Comparison of ENCODE assay signal across 5 cellular contexts in genomic region chr2:97620492-97620891, GRCh38. TPM values are rescaled to one million over a fixed set of nuclear protein-coding genes. Genes with fewer than 3 reads are reported as not detected.
DNase-seq lines count a peak whose midpoint lies in the region; ATAC-seq, FAIRE-seq and TF ChIP-seq lines count a peak whose summit lies in the region.
"Not testable (repeated sequence)": the region's sequence is repeated elsewhere in the genome, so short reads cannot be mapped to it uniquely, and the experiment has no call there.

No MANE protein-coding gene starts in this region.

- H3K4me2 ChIP-seq in K562 (ENCODE audit: insufficient read depth, low read length); endothelial cell of umbilical vein (ENCODE audit: insufficient read depth, low read length): not testable (repeated sequence)

- H3K9ac ChIP-seq in K562 (ENCODE audit: insufficient read depth in 1 of 2, low read depth in 2 of 2, low read length in 2 of 2); endothelial cell of umbilical vein (replicated peaks; ENCODE audit: extremely low read depth, insufficient read depth, low read length): not testable (repeated sequence)

- H3K27ac Mint-ChIP-seq in nephron progenitor cell = not testable (repeated sequence)
- peak overlapping the region; percentile 56 for H3K27ac Mint-ChIP-seq in stimulated activated naive CD8-positive, alpha-beta T cell treated with anti-CD3 and anti-CD28 coated beads, Interleukin-15, Interleukin-2, amounts not matched to agents 100 ng/mL and 50 ng/mL, for 24 hours

- H3K9me1 ChIP-seq in K562 (ENCODE audit: control insufficient read depth, insufficient read depth, low read length); endothelial cell of umbilical vein (replicated peaks; ENCODE audit: control insufficient read depth, extremely low read depth, insufficient read depth, low read length): not testable (repeated sequence)

- not testable (repeated sequence) for H4K20me1 ChIP-seq in K562 (replicated peaks; ENCODE audit: control insufficient read depth, insufficient read depth, low read length); endothelial cell of umbilical vein (replicated peaks; ENCODE audit: control insufficient read depth, extremely low read depth, insufficient read depth, low read length)

- not testable (repeated sequence) for H3K9me3 Mint-ChIP-seq in nephron progenitor cell; stimulated activated naive CD8-positive, alpha-beta T cell treated with anti-CD3 and anti-CD28 coated beads, Interleukin-15, Interleukin-2, amounts not matched to agents 100 ng/mL and 50 ng/mL, for 24 hours

- dilution Hi-C loops in endothelial cell of umbilical vein (cut with MboI; ENCODE audit: extremely low pct_ligation_motif_present, low sequenced_read_pairs) = not testable (repeated sequence)

- TF ChIP-seq POLR2A in K562 (conservative IDR thresholded peaks at IDR 0.05); endothelial cell of umbilical vein (IDR thresholded peaks at IDR 0.05; ENCODE audit: low read depth, low read length): not testable (repeated sequence)

- 8% methylated on average over 1 of the region's 1 CpG for WGBS in K562 (ENCODE audit: insufficient coverage, low coverage, missing lambda C conversion rate)

- BruUV-seq in K562 (replicated peaks; lab: Mats Ljungman, UMichigan); endothelial cell of umbilical vein (replicated peaks; lab: Mats Ljungman, UMichigan): not testable (repeated sequence)

- H2AFZ ChIP-seq in K562 (ENCODE audit: low read depth, low read length); endothelial cell of umbilical vein (ENCODE audit: low read depth, low read length): not testable (repeated sequence)

- not testable (repeated sequence) for TF ChIP-seq RAD21 in K562 (CRISPR knock-in tag; conservative IDR thresholded peaks at IDR 0.05 in 1 of 2, IDR thresholded peaks at IDR 0.05 in 1 of 2)

- CTCF ChIA-PET in HEK293 (lab: Yijun Ruan, JAX); K562 (lab: Yijun Ruan, JAX; ENCODE audit: low intra/inter-chr PET ratio); endothelial cell of umbilical vein (lab: Charles Lee): not testable (repeated sequence)

- H3K36me3 Mint-ChIP-seq in nephron progenitor cell (ENCODE audit: low read depth); stimulated activated naive CD8-positive, alpha-beta T cell treated with anti-CD3 and anti-CD28 coated beads, Interleukin-15, Interleukin-2, amounts not matched to agents 100 ng/mL and 50 ng/mL, for 24 hours (ENCODE audit: low read depth): not testable (repeated sequence)

- not testable (repeated sequence) for H3K27ac ChIP-seq in HEK293 (ENCODE audit: extremely low read depth, low read depth, low read length); K562 (ENCODE audit: extremely low read depth, low read depth, low read length); endothelial cell of umbilical vein (ENCODE audit: insufficient read depth, low read depth, low read length)

- intact Hi-C loops in K562 (cut with micrococcal nuclease); endothelial cell of umbilical vein (cut with micrococcal nuclease): not testable (repeated sequence)

- not testable (repeated sequence) for H3K79me2 ChIP-seq in K562 (ENCODE audit: control insufficient read depth, insufficient read depth, low read length); endothelial cell of umbilical vein (ENCODE audit: control insufficient read depth, insufficient read depth, low read length)

- not testable (repeated sequence) for TF ChIP-seq EP300 in K562 (IDR thresholded peaks at IDR 0.05; ENCODE audit: low read length)

- H3K4me1 Mint-ChIP-seq in nephron progenitor cell = peaks cover 40% of the 10 kb centered on the region
- not testable (repeated sequence) for H3K4me1 Mint-ChIP-seq in stimulated activated naive CD8-positive, alpha-beta T cell treated with anti-CD3 and anti-CD28 coated beads, Interleukin-15, Interleukin-2, amounts not matched to agents 100 ng/mL and 50 ng/mL, for 24 hours (ENCODE audit: low read depth)

- H3K4me3 ChIP-seq in HEK293 (ENCODE audit: low read depth, low read length); K562; endothelial cell of umbilical vein (replicated peaks in 1 of 3; ENCODE audit: insufficient read depth in 1 of 3, low read depth in 1 of 3, low read length in 3 of 3): not testable (repeated sequence)

- H3K27me3 Mint-ChIP-seq in nephron progenitor cell (ENCODE audit: low read depth, poor library complexity); stimulated activated naive CD8-positive, alpha-beta T cell treated with anti-CD3 and anti-CD28 coated beads, Interleukin-15, Interleukin-2, amounts not matched to agents 100 ng/mL and 50 ng/mL, for 24 hours: not testable (repeated sequence)

- peak overlapping the region; percentile 20 for H3K4me3 Mint-ChIP-seq in nephron progenitor cell
- not testable (repeated sequence) for H3K4me3 Mint-ChIP-seq in stimulated activated naive CD8-positive, alpha-beta T cell treated with anti-CD3 and anti-CD28 coated beads, Interleukin-15, Interleukin-2, amounts not matched to agents 100 ng/mL and 50 ng/mL, for 24 hours

- not testable (repeated sequence) for TF ChIP-seq CTCF in HEK293 (tag by site-specific recombination; IDR thresholded peaks at IDR 0.05); K562 (IDR thresholded peaks at IDR 0.05 in 2 of 3, conservative IDR thresholded peaks at IDR 0.05 in 1 of 3; ENCODE audit: insufficient read depth in 2 of 3, low read depth in 1 of 3, low read length in 3 of 3); endothelial cell of umbilical vein (IDR thresholded peaks at IDR 0.05; ENCODE audit: extremely low read depth in 1 of 2, insufficient read depth in 1 of 2, low read depth in 1 of 2, low read length in 2 of 2); nephron progenitor cell (IDR thresholded peaks at IDR 0.05)

- DNase-seq in K562 (ENCODE audit: extremely low read depth in 1 of 4, low spot score in 3 of 4); endothelial cell of umbilical vein (ENCODE audit: low read depth, low spot score); nephron progenitor cell: not testable (repeated sequence)

- not testable (repeated sequence) for H3K4me1 ChIP-seq in HEK293 (ENCODE audit: control insufficient read depth, insufficient read depth, low read length); K562 (replicated peaks in 1 of 2; ENCODE audit: control insufficient read depth in 2 of 2, insufficient read depth in 2 of 2, low read length in 2 of 2); endothelial cell of umbilical vein (ENCODE audit: control insufficient read depth, extremely low read depth, insufficient read depth, low read length)

- FAIRE-seq in K562 (lab: Jason Lieb, UNC) = not testable (repeated sequence)
- FAIRE-seq in endothelial cell of umbilical vein (lab: Jason Lieb, UNC) = peak; percentile 53

- in situ Hi-C loops in K562 (cut with MboI) = loop anchor here (5.0 kb wide), 1 partner anchor 1863 kb away; no protein-coding TSS in a partner anchor

- POLR2A ChIA-PET in HEK293 (lab: Yijun Ruan, JAX); K562 (lab: Yijun Ruan, JAX); endothelial cell of umbilical vein (lab: Charles Lee): not testable (repeated sequence)

- H3K27me3 ChIP-seq in K562 (ENCODE audit: control insufficient read depth in 2 of 2, insufficient read depth in 2 of 2, low read length in 2 of 2); endothelial cell of umbilical vein (ENCODE audit: control insufficient read depth in 2 of 2, insufficient read depth in 2 of 2, low read length in 2 of 2): not testable (repeated sequence)

- H3K9me3 ChIP-seq in HEK293 (ENCODE audit: control insufficient read depth, insufficient read depth, low read depth, low read length); K562 (replicated peaks; ENCODE audit: control insufficient read depth, insufficient read depth, low read depth, low read length); endothelial cell of umbilical vein (replicated peaks; ENCODE audit: control insufficient read depth, insufficient read depth, low read length): not testable (repeated sequence)

- not testable (repeated sequence) for H3K36me3 ChIP-seq in HEK293 (ENCODE audit: control insufficient read depth in 2 of 2, insufficient read depth in 1 of 2, low read length in 2 of 2); K562 (ENCODE audit: control insufficient read depth, insufficient read depth, low read length); endothelial cell of umbilical vein (ENCODE audit: control insufficient read depth in 2 of 2, extremely low read depth in 1 of 2, insufficient read depth in 2 of 2, low read length in 2 of 2)

- ATAC-seq in K562 = not testable (repeated sequence)

RNA-seq across cellular contexts. Expression of gene COX5B, which starts 25.4 kb away (rescaled TPM):
- 55.0 and 69.6 TPM in 2 replicates for total RNA-seq in K562 (2011; cell fraction: chromatin; rRNA removed; ENCODE audit: low replicate concordance)
- 123 and 139 TPM in 2 replicates for total RNA-seq in K562 (2011; cell fraction: nucleolus; rRNA removed)
- total RNA-seq in K562 (2011; cell fraction: nucleoplasm; rRNA removed) = 112 and 121 TPM in 2 replicates
- total RNA-seq in K562 (2014; rRNA removed) = 1,235 and 1,392 TPM in 2 replicates
- 182 and 199 TPM in 2 replicates for total RNA-seq in K562 (2014; rRNA removed; fragmentation: Illumina TruSeq; extraction: Trizol)
- total RNA-seq in K562 (2015; rRNA removed; fragmentation: Illumina TruSeq; extraction: Trizol) = 458 and 535 TPM in 2 replicates
- total RNA-seq in K562 (2021) = 536 and 603 TPM in 2 replicates
- 535 and 582 TPM in 2 replicates for polyA plus RNA-seq in K562 (2011; rRNA removed)
- 717 and 760 TPM in 2 replicates for polyA plus RNA-seq in K562 (2011; cell fraction: cytosol; rRNA removed)
- polyA plus RNA-seq in K562 (2011; cell fraction: nucleus; rRNA removed) = 365 and 570 TPM in 2 replicates
- polyA plus RNA-seq in K562 (2012) = 526 and 547 TPM in 2 replicates
- 154 and 281 TPM in 2 replicates for polyA plus RNA-seq in K562 (2014; fragmentation: Illumina TruSeq; extraction: Trizol)
- polyA plus RNA-seq in K562 (2014; fragmentation: Nextera tagmentation; extraction: Ambion mirVana) = 100 to 1,000 TPM; 305 to 487 TPM
- polyA plus RNA-seq in K562 (2014; rRNA removed) = 1,304 and 1,424 TPM in 2 replicates
- 60.5 and 61.2 TPM in 2 replicates for polyA minus RNA-seq in K562 (2011; rRNA and poly(A)+ RNA removed)
- 88.6 and 115 TPM in 2 replicates for polyA minus RNA-seq in K562 (2011; cell fraction: cytosol; rRNA and poly(A)+ RNA removed)
- 46.4 and 75.2 TPM in 2 replicates for polyA minus RNA-seq in K562 (2011; cell fraction: nucleus; rRNA and poly(A)+ RNA removed)
- 159 and 167 TPM in 2 replicates for total RNA-seq in endothelial cell of umbilical vein
- polyA plus RNA-seq in endothelial cell of umbilical vein = 292 and 329 TPM in 2 replicates
- 383 and 430 TPM in 2 replicates for polyA plus RNA-seq in endothelial cell of umbilical vein (2011; cell fraction: cytosol; rRNA removed)
- 128 and 175 TPM in 2 replicates for polyA plus RNA-seq in endothelial cell of umbilical vein (2011; cell fraction: nucleus; rRNA removed)
- polyA plus RNA-seq in endothelial cell of umbilical vein (2012) = 159 and 231 TPM in 2 replicates
- 54.6 and 60.0 TPM in 2 replicates for polyA minus RNA-seq in endothelial cell of umbilical vein
- 83.4 TPM for polyA minus RNA-seq in endothelial cell of umbilical vein (2011; cell fraction: cytosol; rRNA and poly(A)+ RNA removed)
- polyA minus RNA-seq in endothelial cell of umbilical vein (2011; cell fraction: nucleus; rRNA and poly(A)+ RNA removed) = 21.1 and 22.5 TPM in 2 replicates

RNA-seq across cellular contexts. Expression of gene ANKRD36B, which starts 30.8 kb away (rescaled TPM):
- total RNA-seq in K562 (2011; cell fraction: chromatin; rRNA removed; ENCODE audit: low replicate concordance) = 52.2 and 173 TPM in 2 replicates
- 23.2 and 30.7 TPM in 2 replicates for total RNA-seq in K562 (2011; cell fraction: nucleolus; rRNA removed)
- 46.9 and 61.1 TPM in 2 replicates for total RNA-seq in K562 (2011; cell fraction: nucleoplasm; rRNA removed)
- 24.9 and 25.7 TPM in 2 replicates for total RNA-seq in K562 (2014; rRNA removed)
- 23.0 and 27.8 TPM in 2 replicates for total RNA-seq in K562 (2014; rRNA removed; fragmentation: Illumina TruSeq; extraction: Trizol)
- 38.8 and 40.9 TPM in 2 replicates for total RNA-seq in K562 (2015; rRNA removed; fragmentation: Illumina TruSeq; extraction: Trizol)
- total RNA-seq in K562 (2021) = 12.3 and 17.2 TPM in 2 replicates
- 12.4 and 12.7 TPM in 2 replicates for polyA plus RNA-seq in K562 (2011; rRNA removed)
- polyA plus RNA-seq in K562 (2011; cell fraction: cytosol; rRNA removed) = 0.92 and 1.8 TPM in 2 replicates
- 35.2 and 42.7 TPM in 2 replicates for polyA plus RNA-seq in K562 (2011; cell fraction: nucleus; rRNA removed)
- 7.1 and 11.0 TPM in 2 replicates for polyA plus RNA-seq in K562 (2012)
- 8.0 and 13.3 TPM in 2 replicates for polyA plus RNA-seq in K562 (2014; fragmentation: Illumina TruSeq; extraction: Trizol)
- 1 to 10 TPM; 7.6 to 8.6 TPM for polyA plus RNA-seq in K562 (2014; fragmentation: Nextera tagmentation; extraction: Ambion mirVana)
- polyA plus RNA-seq in K562 (2014; rRNA removed) = 12.1 and 12.3 TPM in 2 replicates
- 41.3 and 57.2 TPM in 2 replicates for polyA minus RNA-seq in K562 (2011; rRNA and poly(A)+ RNA removed)
- polyA minus RNA-seq in K562 (2011; cell fraction: cytosol; rRNA and poly(A)+ RNA removed) = 2.7 and 4.1 TPM in 2 replicates
- polyA minus RNA-seq in K562 (2011; cell fraction: nucleus; rRNA and poly(A)+ RNA removed) = 77.3 and 159 TPM in 2 replicates
- 47.0 and 79.8 TPM in 2 replicates for total RNA-seq in endothelial cell of umbilical vein
- 9.8 and 10.9 TPM in 2 replicates for polyA plus RNA-seq in endothelial cell of umbilical vein
- polyA plus RNA-seq in endothelial cell of umbilical vein (2011; cell fraction: cytosol; rRNA removed) = 3.1 TPM in 2 replicates
- 132 and 194 TPM in 2 replicates for polyA plus RNA-seq in endothelial cell of umbilical vein (2011; cell fraction: nucleus; rRNA removed)
- polyA plus RNA-seq in endothelial cell of umbilical vein (2012) = 12.1 and 15.6 TPM in 2 replicates
- polyA minus RNA-seq in endothelial cell of umbilical vein = 51.2 and 58.9 TPM in 2 replicates
- polyA minus RNA-seq in endothelial cell of umbilical vein (2011; cell fraction: cytosol; rRNA and poly(A)+ RNA removed) = 8.6 TPM
- polyA minus RNA-seq in endothelial cell of umbilical vein (2011; cell fraction: nucleus; rRNA and poly(A)+ RNA removed) = 206 and 280 TPM in 2 replicates

RNA-seq across cellular contexts. Expression of gene ACTR1B, which starts 43.4 kb away (rescaled TPM):
- 58.6 and 187 TPM in 2 replicates for total RNA-seq in K562 (2011; cell fraction: chromatin; rRNA removed; ENCODE audit: low replicate concordance)
- 122 and 125 TPM in 2 replicates for total RNA-seq in K562 (2011; cell fraction: nucleolus; rRNA removed)
- 80.8 and 84.3 TPM in 2 replicates for total RNA-seq in K562 (2011; cell fraction: nucleoplasm; rRNA removed)
- total RNA-seq in K562 (2014; rRNA removed) (22.1 and 27.9 TPM in 2 replicates), K562 (2014; rRNA removed; fragmentation: Illumina TruSeq; extraction: Trizol) (12.0 and 16.2 TPM in 2 replicates), K562 (2015; rRNA removed; fragmentation: Illumina TruSeq; extraction: Trizol) (26.4 and 26.7 TPM in 2 replicates), K562 (2021) (41.0 and 43.0 TPM in 2 replicates), endothelial cell of umbilical vein (49.8 and 50.2 TPM in 2 replicates)
- polyA plus RNA-seq in K562 (2011; rRNA removed) (40.9 and 47.4 TPM in 2 replicates), K562 (2014; fragmentation: Illumina TruSeq; extraction: Trizol) (22.5 and 29.2 TPM in 2 replicates), K562 (2014; fragmentation: Nextera tagmentation; extraction: Ambion mirVana) (1 to 10 TPM in 1 of 2 experiments, under 1 TPM in 1; 0.49 to 2.3 TPM), K562 (2014; rRNA removed) (42.3 and 46.1 TPM in 2 replicates), endothelial cell of umbilical vein (60.9 and 68.4 TPM in 2 replicates)
- 50.7 and 71.9 TPM in 2 replicates for polyA plus RNA-seq in K562 (2011; cell fraction: cytosol; rRNA removed)
- polyA plus RNA-seq in K562 (2011; cell fraction: nucleus; rRNA removed) = 306 and 320 TPM in 2 replicates
- polyA plus RNA-seq in K562 (2012) = 37.9 and 120 TPM in 2 replicates
- 16.2 and 25.4 TPM in 2 replicates for polyA minus RNA-seq in K562 (2011; rRNA and poly(A)+ RNA removed)
- polyA minus RNA-seq in K562 (2011; cell fraction: cytosol; rRNA and poly(A)+ RNA removed) = 19.1 and 23.3 TPM in 2 replicates
- 68.1 and 83.7 TPM in 2 replicates for polyA minus RNA-seq in K562 (2011; cell fraction: nucleus; rRNA and poly(A)+ RNA removed)
- polyA plus RNA-seq in endothelial cell of umbilical vein (2011; cell fraction: cytosol; rRNA removed) = 43.1 and 51.6 TPM in 2 replicates
- 101 and 122 TPM in 2 replicates for polyA plus RNA-seq in endothelial cell of umbilical vein (2011; cell fraction: nucleus; rRNA removed)
- polyA plus RNA-seq in endothelial cell of umbilical vein (2012) = 37.3 and 53.6 TPM in 2 replicates
- 43.7 and 49.1 TPM in 2 replicates for polyA minus RNA-seq in endothelial cell of umbilical vein
- polyA minus RNA-seq in endothelial cell of umbilical vein (2011; cell fraction: cytosol; rRNA and poly(A)+ RNA removed) = 30.0 TPM
- polyA minus RNA-seq in endothelial cell of umbilical vein (2011; cell fraction: nucleus; rRNA and poly(A)+ RNA removed) = 18.6 and 30.5 TPM in 2 replicates

RNA-seq across cellular contexts. Expression of gene C2orf92, which starts 49.0 kb away (rescaled TPM):
- total RNA-seq in K562 (2011; cell fraction: chromatin; rRNA removed; ENCODE audit: low replicate concordance) = 36.2 and 42.2 TPM in 2 replicates
- total RNA-seq in K562 (2011; cell fraction: nucleolus; rRNA removed) = 17.0 and 25.8 TPM in 2 replicates
- total RNA-seq in K562 (2011; cell fraction: nucleoplasm; rRNA removed) = 19.2 and 23.9 TPM in 2 replicates
- total RNA-seq in K562 (2014; rRNA removed) = 2.2 TPM in 2 replicates
- 3.6 and 5.0 TPM in 2 replicates for total RNA-seq in K562 (2014; rRNA removed; fragmentation: Illumina TruSeq; extraction: Trizol)
- total RNA-seq in K562 (2015; rRNA removed; fragmentation: Illumina TruSeq; extraction: Trizol) = 6.7 and 6.8 TPM in 2 replicates
- 4.0 and 4.5 TPM in 2 replicates for total RNA-seq in K562 (2021)
- 6.1 and 7.1 TPM in 2 replicates for polyA plus RNA-seq in K562 (2011; rRNA removed)
- polyA plus RNA-seq in K562 (2011; cell fraction: cytosol; rRNA removed) = 1.4 and 2.2 TPM in 2 replicates
- 22.7 and 23.4 TPM in 2 replicates for polyA plus RNA-seq in K562 (2011; cell fraction: nucleus; rRNA removed)
- 5.3 and 10.9 TPM in 2 replicates for polyA plus RNA-seq in K562 (2012)
- polyA plus RNA-seq in K562 (2014; fragmentation: Illumina TruSeq; extraction: Trizol) = 3.4 and 4.0 TPM in 2 replicates
- 1 to 10 TPM in 1 of 2 experiments, under 1 TPM in 1; 0.65 to 1.2 TPM for polyA plus RNA-seq in K562 (2014; fragmentation: Nextera tagmentation; extraction: Ambion mirVana)
- 4.2 and 6.0 TPM in 2 replicates for polyA plus RNA-seq in K562 (2014; rRNA removed)
- polyA minus RNA-seq in K562 (2011; rRNA and poly(A)+ RNA removed) = 11.2 and 14.2 TPM in 2 replicates
- polyA minus RNA-seq in K562 (2011; cell fraction: cytosol; rRNA and poly(A)+ RNA removed) = 1.4 and 2.4 TPM in 2 replicates
- polyA minus RNA-seq in K562 (2011; cell fraction: nucleus; rRNA and poly(A)+ RNA removed) = 9.6 and 20.2 TPM in 2 replicates
- 4.2 and 7.9 TPM in 2 replicates for total RNA-seq in endothelial cell of umbilical vein
- polyA plus RNA-seq in endothelial cell of umbilical vein = 1.8 and 2.7 TPM in 2 replicates
- polyA plus RNA-seq in endothelial cell of umbilical vein (2011; cell fraction: cytosol; rRNA removed) = 0.35 and 0.95 TPM in 2 replicates
- polyA plus RNA-seq in endothelial cell of umbilical vein (2011; cell fraction: nucleus; rRNA removed) = 23.7 and 28.6 TPM in 2 replicates
- 3.7 and 3.9 TPM in 2 replicates for polyA plus RNA-seq in endothelial cell of umbilical vein (2012)
- polyA minus RNA-seq in endothelial cell of umbilical vein = 3.3 and 3.6 TPM in 2 replicates
- 4.4 TPM for polyA minus RNA-seq in endothelial cell of umbilical vein (2011; cell fraction: cytosol; rRNA and poly(A)+ RNA removed)
- polyA minus RNA-seq in endothelial cell of umbilical vein (2011; cell fraction: nucleus; rRNA and poly(A)+ RNA removed) = 9.1 and 9.5 TPM in 2 replicates
